ENCODE assay signal across 8 cellular contexts in genomic region chr5:153965102-153965645, GRCh38.
DNase-seq lines count a peak whose midpoint lies in the region; ATAC-seq, FAIRE-seq and TF ChIP-seq lines count a peak whose summit lies in the region.

No MANE protein-coding gene starts in this region.

- no peak overlapping the region for H3K9ac ChIP-seq in endodermal cell (ENCODE audit: extremely low read depth, low read length, poor library complexity, severe bottlenecking)

- H3K4me3 Mint-ChIP-seq in endodermal cell: peak overlapping the region; percentile 40
- no peak overlapping the region for H3K4me3 Mint-ChIP-seq in memory B cell

- 36 to 67% methylated on average over 3 to 7 of the region's 7 CpGs for WGBS in endodermal cell (ENCODE audit: insufficient coverage in 1 of 2, insufficient read length in 1 of 2), 2 experiments
- WGBS in testis, 2 donors: 21 to 28% methylated on average over 7 of the region's 7 CpGs

- H3K36me3 ChIP-seq in endodermal cell (ENCODE audit: control insufficient read depth, insufficient read depth, low read length): no peaks in the 10 kb centered on the region
- H3K36me3 ChIP-seq in testis (ENCODE audit: low read depth, missing control alignments): no peaks in the 10 kb centered on the region

- TF ChIP-seq CTCF in endodermal cell (conservative IDR thresholded peaks at IDR 0.05): peak; percentile 98
- peak; percentile 81 to 89 (median 83) for TF ChIP-seq CTCF in testis (IDR thresholded peaks at IDR 0.05)

- no peaks in the 10 kb centered on the region for H3K27me3 Mint-ChIP-seq in endodermal cell (ENCODE audit: insufficient read depth)
- H3K27me3 Mint-ChIP-seq in memory B cell: peaks cover 8% of the 10 kb centered on the region

- H3K9me3 ChIP-seq in endodermal cell (ENCODE audit: control insufficient read depth, low read length) (no peaks in the 10 kb centered on the region), testis (no peaks in the 10 kb centered on the region)

- H3K27ac ChIP-seq in endodermal cell (ENCODE audit: low read depth, low read length): no peak overlapping the region
- H3K27ac ChIP-seq in testis: no peak overlapping the region

- no peak overlapping the region for H3K4me3 ChIP-seq in endodermal cell (ENCODE audit: low read length)
- H3K4me3 ChIP-seq in testis: no peak overlapping the region

- TF ChIP-seq POLR2A in testis (IDR thresholded peaks at IDR 0.05): no peak

- H3K4me1 ChIP-seq in endodermal cell (ENCODE audit: control insufficient read depth, insufficient read depth, low read length): peaks cover 21% of the 10 kb centered on the region
- no peaks in the 10 kb centered on the region for H3K4me1 ChIP-seq in testis

- FAIRE-seq in TTC549 (lab: Jason Lieb, UNC): peak; percentile 9

- intact Hi-C loops in testis (cut with DNase I; ENCODE audit: low total_unique reads): loop anchor here (5.0 to 10.0 kb wide), 2 partner anchors 468 to 1430 kb away; no protein-coding TSS in a partner anchor

- ATAC-seq in HG02571 (IDR thresholded peaks at IDR 0.05; ENCODE audit: unreplicated experiment) (peak; percentile 75), memory B cell (ENCODE audit: low read depth) (peak; percentile 55)

- H3K9me3 Mint-ChIP-seq in endodermal cell (no peaks in the 10 kb centered on the region), memory B cell (no peaks in the 10 kb centered on the region)

- no peak overlapping the region for H3K27ac Mint-ChIP-seq in endodermal cell
- H3K27ac Mint-ChIP-seq in memory B cell: no peak overlapping the region

- H3K27me3 ChIP-seq in endodermal cell (ENCODE audit: control insufficient read depth, insufficient read depth, low read length, poor library complexity, severe bottlenecking) (no peaks in the 10 kb centered on the region), testis (no peaks in the 10 kb centered on the region)

- H3K36me3 Mint-ChIP-seq in endodermal cell (ENCODE audit: low read depth) (no peaks in the 10 kb centered on the region), memory B cell (no peaks in the 10 kb centered on the region)

- H3K4me1 Mint-ChIP-seq in endodermal cell: peaks cover 30% of the 10 kb centered on the region
- peaks cover 3% of the 10 kb centered on the region for H3K4me1 Mint-ChIP-seq in memory B cell

- peak; percentile 18 for DNase-seq in stimulated activated CD4-positive, alpha-beta T cell treated with anti-CD3 and anti-CD28 coated beads, Interleukin-12 subunit alpha, Interleukin-12 subunit beta, amount 100 ng/mL, for 4 hours
- DNase-seq in stimulated activated CD4-positive, alpha-beta T cell treated with anti-CD3 and anti-CD28 coated beads, Interleukin-4, amount 100 ng/mL, for 4 hours: no peak
- DNase-seq in NCI-H187 (lab: John Stamatoyannopoulos, UW) (peak; percentile 6 to 39), endodermal cell (peak; percentile 91), memory B cell (ENCODE audit: low spot score in 2 of 2) (peak in 1 of 2 donors; percentile 22), testis (peak; percentile 64)

Comparison
In these comparisons a context has a peak if more than half of its experiments do, and no peak if none do; other contexts are left out.
1. DNase-seq: peak in stimulated activated CD4-positive, alpha-beta T cell treated with anti-CD3 and anti-CD28 coated beads, Interleukin-12 subunit alpha, Interleukin-12 subunit beta, amount 100 ng/mL, for 4 hours (single experiment), NCI-H187 (2 of 2), endodermal cell (single experiment) and testis (single experiment); none in stimulated activated CD4-positive, alpha-beta T cell treated with anti-CD3 and anti-CD28 coated beads, Interleukin-4, amount 100 ng/mL, for 4 hours (0 of 2).